In genomic region chr14:62101650-62102355, GRCh38 we compare ENCODE assay signal across 21 cellular contexts.
"Had no signal": no experiment of that assay in that cellular context is flagged by ENCODE, and none has a peak within 500 bp of the region (broad histone marks: within the 10 kb centered on the region; RNA-seq: fewer than 3 reads in every experiment).

No MANE protein-coding gene starts in this region.

- DNase-seq: KBM-7, MV-4-11, NCI-H1048, NCI-H1105, NCI-H1436 treated with DMSO at 0.1 percent for 48 hours, NCI-H1694, NCI-H187 treated with DMSO at 0.1 percent for 48 hours, NCI-H2029 treated with DMSO at 0.1 percent for 48 hours, NCI-H2171, NCI-H226, NCI-H446, NCI-H510A, NCI-H524 treated with DMSO at 0.1 percent for 48 hours, NCI-H69, NCI-H774, PC-9, Peyer's patch, SHP77 treated with DMSO at 0.1 percent for 48 hours, SJCRH30 had no signal

- ATAC-seq: Right ventricle myocardium inferior, SK-N-SH treated with all-trans-retinoic acid at 6 μM for 48 hours had no signal
